33 cellular contexts compared by ENCODE assay signal in genomic region chr10:67144554-67144953, GRCh38.
"Had no signal": no experiment of that assay in that cellular context is flagged by ENCODE, and none has a peak within 500 bp of the region (broad histone marks: within the 10 kb centered on the region; RNA-seq: fewer than 3 reads in every experiment).

No MANE protein-coding gene starts in this region.

- H3K4me1 ChIP-seq: adrenal gland, body of pancreas, breast epithelium had no signal

- FAIRE-seq: astrocyte, TTC549 had no signal

- H3K9me3 ChIP-seq: adrenal gland, body of pancreas, breast epithelium had no signal

- ATAC-seq: activated CD8-positive, alpha-beta T cell treated with anti-CD3 and anti-CD28 coated beads for 36 hours; activated naive CD4-positive, alpha-beta T cell treated with anti-CD3 and anti-CD28 coated beads, Interleukin-2, amount 50 U/mL, for 72 hours; activated T-cell treated with anti-CD3 and anti-CD28 coated beads, Interleukin-2, amount 50 U/mL, for 4 hours; activated T-cell treated with anti-CD3 and anti-CD28 coated beads, Interleukin-2, amount 50 U/mL, for 72 hours; activated T-helper 17 cell treated with anti-CD3 and anti-CD28 coated beads, Interleukin-2, amount 50 U/mL, for 72 hours; body of pancreas had no signal

- H3K36me3 ChIP-seq: adrenal gland, brain microvascular endothelial cell, breast epithelium had no signal

- DNase-seq: activated B cell treated with CpG ODN at 0.5 μM for 24 hours; activated CD4-positive, alpha-beta memory T cell treated with anti-CD3 and anti-CD28 coated beads for 36 hours; activated CD4-positive, alpha-beta T cell treated with anti-CD3 and anti-CD28 coated beads for 4 hours; activated CD4-positive, alpha-beta T cell treated with anti-CD3 and anti-CD28 coated beads, Interleukin-2, amount 10 ng/mL, durations not matched to agents 24 days and 14 days; activated CD4-positive, alpha-beta T cell treated with anti-CD3 and anti-CD28 coated beads, Interleukin-2, amount 50 U/mL, for 1 hour; activated CD4-positive, alpha-beta T cell treated with anti-CD3 and anti-CD28 coated beads, Interleukin-2, amount 50 U/mL, for 4 hours; activated CD4-positive, CD25-positive, alpha-beta regulatory T cell treated with anti-CD3 and anti-CD28 coated beads, Interleukin-2, amount 50 U/mL, for 72 hours; activated CD8-positive, alpha-beta memory T cell treated with anti-CD3 and anti-CD28 coated beads, Interleukin-2, amount 50 U/mL, for 4 hours; activated CD8-positive, alpha-beta T cell treated with anti-CD3 and anti-CD28 coated beads for 36 hours; activated effector memory CD4-positive, alpha-beta T cell treated with anti-CD3 and anti-CD28 coated beads, Interleukin-2, amount 50 U/mL, for 16 hours; activated gamma-delta T cell treated with Interleukin-2 at 50 U/mL for 16 hours; activated naive CD4-positive, alpha-beta T cell; activated naive CD4-positive, alpha-beta T cell treated with anti-CD3 and anti-CD28 coated beads for 36 hours; activated naive CD4-positive, alpha-beta T cell treated with anti-CD3 and anti-CD28 coated beads, Interleukin-2, amount 50 U/mL, for 16 hours; activated naive CD8-positive, alpha-beta T cell treated with anti-CD3 and anti-CD28 coated beads for 36 hours; activated T-cell treated with anti-CD3 and anti-CD28 coated beads for 4 hours; activated T-cell treated with anti-CD3 and anti-CD28 coated beads, Interleukin-2, amount 50 U/mL, for 1 hour; activated T-cell treated with anti-CD3 and anti-CD28 coated beads, Interleukin-2, amount 50 U/mL, for 4 hours; activated T-cell treated with anti-CD3 and anti-CD28 coated beads, Interleukin-2, amount 50 U/mL, for 72 hours; adrenal gland; amniotic stem cell; aorta; body of pancreas; brain microvascular endothelial cell; central memory CD4-positive, alpha-beta T cell; T-helper 1 cell; T-helper 9 cell had no signal

- H3K4me3 ChIP-seq: adrenal gland, body of pancreas, breast epithelium had no signal

- H3K27ac ChIP-seq: adrenal gland, body of pancreas, brain microvascular endothelial cell, breast epithelium, VCaP had no signal

- H3K27me3 ChIP-seq: adrenal gland, body of pancreas, brain microvascular endothelial cell, breast epithelium had no signal
